2 cellular contexts compared by ENCODE assay signal in the genomic region with DNA sequence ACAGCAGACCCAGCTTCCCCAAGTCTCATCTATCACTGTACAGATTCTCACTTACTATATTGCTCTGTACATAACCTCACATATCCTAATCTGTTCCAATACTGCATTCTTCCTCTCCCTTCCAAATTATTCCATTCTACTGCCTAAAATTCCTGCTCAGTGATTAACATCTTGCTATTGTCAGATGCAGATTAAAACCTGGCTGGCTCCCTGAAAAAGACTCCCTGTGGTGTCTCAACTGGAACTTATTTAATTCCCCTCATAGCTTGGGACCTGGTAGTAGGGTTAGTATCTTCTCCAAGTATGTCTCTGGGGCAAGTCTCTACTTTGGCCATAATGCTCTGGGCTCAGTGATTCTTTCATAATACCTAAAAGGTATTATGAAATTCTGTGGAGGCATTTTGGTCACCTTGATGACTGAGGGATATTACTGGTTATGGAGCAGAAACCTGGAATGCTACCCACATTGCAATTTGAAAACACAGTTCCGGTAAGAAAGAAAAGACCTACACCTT.
TF ChIP-seq lines count a peak whose summit lies in the region.

No MANE protein-coding gene starts in this region.

TF ChIP-seq in H1, 55 proteins besides CTCF, POLR2A, EP300 and RAD21 (continued from another document):
- 0 out of 4 replicates have a peak, but pooled peaks of 1 of the 2 experiments have one; percentile 22 for TF ChIP-seq HDAC2 (IDR thresholded peaks at IDR 0.05; ENCODE audit: borderline replicate concordance in 1 of 2, low read depth in 2 of 2, low read length in 2 of 2)

TF ChIP-seq in liver, 16 proteins besides CTCF, POLR2A, EP300 and RAD21:
- no peak for TF ChIP-seq REST (IDR thresholded peaks at IDR 0.05)
- TF ChIP-seq YY1 (IDR thresholded peaks at IDR 0.05) = peak; percentile 75
- TF ChIP-seq, protein P1, sequence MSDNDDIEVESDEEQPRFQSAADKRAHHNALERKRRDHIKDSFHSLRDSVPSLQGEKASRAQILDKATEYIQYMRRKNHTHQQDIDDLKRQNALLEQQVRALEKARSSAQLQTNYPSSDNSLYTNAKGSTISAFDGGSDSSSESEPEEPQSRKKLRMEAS (IDR thresholded peaks at IDR 0.05) = peak; percentile 10
- peak; percentile 20 to 24 for TF ChIP-seq HNF4A (conservative IDR thresholded peaks at IDR 0.05)
